In the genomic region with DNA sequence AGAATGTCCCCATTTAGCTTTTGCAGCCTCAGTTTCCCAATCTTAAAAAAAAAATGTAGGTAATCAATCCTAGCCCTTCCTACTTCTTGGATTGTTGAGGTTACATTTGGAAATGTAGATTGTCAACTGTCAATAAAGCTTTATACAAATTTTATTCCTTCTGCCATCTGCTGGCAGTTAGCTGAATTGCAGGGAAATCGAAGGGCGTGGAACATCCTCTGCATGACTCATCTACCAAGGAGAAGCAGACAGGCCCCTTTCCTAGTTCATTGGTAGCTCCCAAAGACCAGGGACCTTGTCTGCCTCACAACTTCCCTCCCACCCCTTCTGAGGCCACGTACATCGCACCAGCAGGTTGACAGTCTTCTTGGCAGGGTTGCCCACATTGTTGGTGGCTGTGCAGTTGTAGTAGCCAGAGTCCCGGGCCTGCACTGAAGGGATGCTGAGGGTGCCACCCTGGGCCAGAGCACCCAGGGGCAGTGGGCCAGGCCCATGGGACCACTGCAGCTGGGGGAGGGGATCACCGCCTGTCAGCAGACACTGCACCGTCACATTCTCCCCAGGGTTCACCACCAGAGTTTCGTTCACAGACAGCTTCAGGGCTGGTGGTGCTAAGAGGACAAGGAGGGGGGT, we compare ENCODE assay signal across 9 cellular contexts. TPM values are rescaled to one million over a fixed set of nuclear protein-coding genes. Genes with fewer than 3 reads are reported as not detected.
DNase-seq lines count a peak whose midpoint lies in the region; ATAC-seq and TF ChIP-seq lines count a peak whose summit lies in the region.
"Had no signal": no experiment of that assay in that cellular context is flagged by ENCODE, and none has a peak within 500 bp of the region (broad histone marks: within the 10 kb centered on the region; RNA-seq: fewer than 3 reads in every experiment).

No MANE protein-coding gene starts in this region.

- peak; percentile 71 for TF ChIP-seq CTCF in SK-N-SH (IDR thresholded peaks at IDR 0.05)

- peaks cover 0 to 4% of the 10 kb centered on the region in 2 experiments; a peak in 1 of 4 replicates for H3K4me1 ChIP-seq in SK-N-SH (ENCODE audit: control insufficient read depth in 1 of 2, insufficient read depth in 2 of 2, low read depth in 1 of 2, low read length in 1 of 2)

- no peak for TF ChIP-seq EP300 in SK-N-SH (IDR thresholded peaks at IDR 0.05; ENCODE audit: borderline replicate concordance in 1 of 2, low read depth in 1 of 2, low read length in 1 of 2)

- H3K36me3 ChIP-seq in SK-N-SH (replicated peaks in 1 of 2; ENCODE audit: control insufficient read depth in 1 of 2, insufficient read depth in 2 of 2, low read length in 1 of 2) = no peaks in the 10 kb centered on the region

- CTCF ChIA-PET in SK-N-SH (lab: Yijun Ruan, JAX) = interaction anchor here (0.5 to 3.0 kb wide), 19 partner anchors 9 to 1428 kb away, joined by 3 to 13 read pairs (median 4); a partner anchor contains a TSS

- H3K4me3 Mint-ChIP-seq in immature natural killer cell = no peak overlapping the region

- H3K9me2 ChIP-seq in SK-N-SH = no peaks in the 10 kb centered on the region

- TF ChIP-seq RAD21 in SK-N-SH (IDR thresholded peaks at IDR 0.05; ENCODE audit: low read length) = peak; percentile 36; the same call in 1 of the 2 replicates

- no peaks in the 10 kb centered on the region for H3K79me2 ChIP-seq in SK-N-SH (ENCODE audit: insufficient read depth)

- no peak overlapping the region for H3K9ac ChIP-seq in SK-N-SH

- no peak for ATAC-seq in SK-N-SH treated with all-trans-retinoic acid at 6 μM for 48 hours
- no peak for ATAC-seq in HG03439 (IDR thresholded peaks at IDR 0.05; ENCODE audit: unreplicated experiment)
- no peak for ATAC-seq in HG02884 (IDR thresholded peaks at IDR 0.05; ENCODE audit: unreplicated experiment)

- peak; percentile 64 for DNase-seq in SK-N-SH
- peak; percentile 17 for DNase-seq in NCI-H460 (ENCODE audit: extremely low read depth, low read depth)
- DNase-seq in activated T-cell treated with anti-CD3 and anti-CD28 coated beads for 4 hours = peak; percentile 46
- DNase-seq in immature natural killer cell = peak in 2 of 3 donors; percentile 20 to 27
- peak; percentile 27 to 43 for DNase-seq in stimulated activated CD8-positive, alpha-beta memory T cell treated with anti-CD3 and anti-CD28 coated beads, Interleukin-7, amount 100 ng/mL, for 4 hours (ENCODE audit: low read depth in 2 of 2)

- no peak overlapping the region for H3K4me3 ChIP-seq in SK-N-SH (ENCODE audit: low read depth in 2 of 2, low read length in 1 of 2)

- no peak overlapping the region for H3K27ac ChIP-seq in SK-N-SH (ENCODE audit: low read depth in 2 of 2, low read length in 1 of 2)
- H3K27ac ChIP-seq: epithelial cell of prostate had no signal

- no peaks in the 10 kb centered on the region for H3F3A ChIP-seq in SK-N-SH (replicated peaks; ENCODE audit: insufficient read depth)

- H3K4me1 Mint-ChIP-seq in immature natural killer cell = peaks cover 5 to 6% of the 10 kb centered on the region in 2 donors

- peaks cover 0 to 3% (median 0%) of the 10 kb centered on the region in 6 donors for H3K9me3 Mint-ChIP-seq in immature natural killer cell

- no peaks in the 10 kb centered on the region for H4K20me1 ChIP-seq in SK-N-SH (ENCODE audit: insufficient read depth)

- no peak overlapping the region for H3K4me2 ChIP-seq in SK-N-SH

- peaks cover 9 to 22% (median 21%) of the 10 kb centered on the region in 3 donors for H3K36me3 Mint-ChIP-seq in immature natural killer cell

- H3K27ac Mint-ChIP-seq in immature natural killer cell = peak overlapping the region in 1 of 6 donors; percentile 23

- peaks cover 2 to 3% (median 3%) of the 10 kb centered on the region in 3 donors for H3K27me3 Mint-ChIP-seq in immature natural killer cell (ENCODE audit: low read depth in 3 of 3)

- H3K27me3 ChIP-seq in SK-N-SH (ENCODE audit: insufficient read depth) = no peaks in the 10 kb centered on the region

- H3K9me3 ChIP-seq in SK-N-SH = no peaks in the 10 kb centered on the region

- POLR2A ChIA-PET in SK-N-SH (lab: Yijun Ruan, JAX) = no interaction called here

- H2AFZ ChIP-seq in SK-N-SH (ENCODE audit: low read depth) = no peak overlapping the region

- 91% methylated on average over 7 of the region's 8 CpGs for WGBS in SK-N-SH (ENCODE audit: low lambda C conversion rate)

TF ChIP-seq in SK-N-SH, 30 proteins besides CTCF, POLR2A, EP300 and RAD21:
- TF ChIP-seq FOSL2 (IDR thresholded peaks at IDR 0.05; ENCODE audit: borderline replicate concordance, low read depth) (peak; percentile 45; the same call in 1 of the 2 replicates), ELF1 (IDR thresholded peaks at IDR 0.05) (no peak), TAF1 (IDR thresholded peaks at IDR 0.05; ENCODE audit: borderline replicate concordance, low read depth, low read length) (no peak)

TF ChIP-seq in SK-N-SH treated with all-trans-retinoic acid at 6 μM for 48 hours, 23 proteins besides CTCF, POLR2A, EP300 and RAD21:
- TF ChIP-seq, protein P1, sequence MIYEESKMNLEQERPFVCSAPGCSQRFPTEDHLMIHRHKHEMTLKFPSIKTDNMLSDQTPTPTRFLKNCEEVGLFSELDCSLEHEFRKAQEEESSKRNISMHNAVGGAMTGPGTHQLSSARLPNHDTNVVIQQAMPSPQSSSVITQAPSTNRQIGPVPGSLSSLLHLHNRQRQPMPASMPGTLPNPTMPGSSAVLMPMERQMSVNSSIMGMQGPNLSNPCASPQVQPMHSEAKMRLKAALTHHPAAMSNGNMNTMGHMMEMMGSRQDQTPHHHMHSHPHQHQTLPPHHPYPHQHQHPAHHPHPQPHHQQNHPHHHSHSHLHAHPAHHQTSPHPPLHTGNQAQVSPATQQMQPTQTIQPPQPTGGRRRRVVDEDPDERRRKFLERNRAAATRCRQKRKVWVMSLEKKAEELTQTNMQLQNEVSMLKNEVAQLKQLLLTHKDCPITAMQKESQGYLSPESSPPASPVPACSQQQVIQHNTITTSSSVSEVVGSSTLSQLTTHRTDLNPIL (CRISPR knock-in tag; IDR thresholded peaks at IDR 0.05; ENCODE audit: low read depth) = no peak
- TF ChIP-seq ZNF8 (CRISPR knock-in tag; IDR thresholded peaks at IDR 0.05) = no peak
- TF ChIP-seq RARB (CRISPR knock-in tag; IDR thresholded peaks at IDR 0.05) = no peak
- TF ChIP-seq OSR1 (CRISPR knock-in tag; IDR thresholded peaks at IDR 0.05) = no peak
- TF ChIP-seq ARNTL (CRISPR knock-in tag; IDR thresholded peaks at IDR 0.05; ENCODE audit: borderline replicate concordance, low read depth) = no peak
- TF ChIP-seq TOX (CRISPR knock-in tag; IDR thresholded peaks at IDR 0.05; ENCODE audit: borderline replicate concordance) = no peak
- TF ChIP-seq ESRRG (CRISPR knock-in tag; IDR thresholded peaks at IDR 0.05) = no peak
- no peak for TF ChIP-seq ZFP3 (CRISPR knock-in tag; IDR thresholded peaks at IDR 0.05)
- TF ChIP-seq, protein P2, sequence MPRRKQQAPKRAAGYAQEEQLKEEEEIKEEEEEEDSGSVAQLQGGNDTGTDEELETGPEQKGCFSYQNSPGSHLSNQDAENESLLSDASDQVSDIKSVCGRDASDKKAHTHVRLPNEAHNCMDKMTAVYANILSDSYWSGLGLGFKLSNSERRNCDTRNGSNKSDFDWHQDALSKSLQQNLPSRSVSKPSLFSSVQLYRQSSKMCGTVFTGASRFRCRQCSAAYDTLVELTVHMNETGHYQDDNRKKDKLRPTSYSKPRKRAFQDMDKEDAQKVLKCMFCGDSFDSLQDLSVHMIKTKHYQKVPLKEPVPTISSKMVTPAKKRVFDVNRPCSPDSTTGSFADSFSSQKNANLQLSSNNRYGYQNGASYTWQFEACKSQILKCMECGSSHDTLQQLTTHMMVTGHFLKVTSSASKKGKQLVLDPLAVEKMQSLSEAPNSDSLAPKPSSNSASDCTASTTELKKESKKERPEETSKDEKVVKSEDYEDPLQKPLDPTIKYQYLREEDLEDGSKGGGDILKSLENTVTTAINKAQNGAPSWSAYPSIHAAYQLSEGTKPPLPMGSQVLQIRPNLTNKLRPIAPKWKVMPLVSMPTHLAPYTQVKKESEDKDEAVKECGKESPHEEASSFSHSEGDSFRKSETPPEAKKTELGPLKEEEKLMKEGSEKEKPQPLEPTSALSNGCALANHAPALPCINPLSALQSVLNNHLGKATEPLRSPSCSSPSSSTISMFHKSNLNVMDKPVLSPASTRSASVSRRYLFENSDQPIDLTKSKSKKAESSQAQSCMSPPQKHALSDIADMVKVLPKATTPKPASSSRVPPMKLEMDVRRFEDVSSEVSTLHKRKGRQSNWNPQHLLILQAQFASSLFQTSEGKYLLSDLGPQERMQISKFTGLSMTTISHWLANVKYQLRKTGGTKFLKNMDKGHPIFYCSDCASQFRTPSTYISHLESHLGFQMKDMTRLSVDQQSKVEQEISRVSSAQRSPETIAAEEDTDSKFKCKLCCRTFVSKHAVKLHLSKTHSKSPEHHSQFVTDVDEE (CRISPR knock-in tag; IDR thresholded peaks at IDR 0.05) = no peak
- no peak for TF ChIP-seq BACH2 (CRISPR knock-in tag; IDR thresholded peaks at IDR 0.05; ENCODE audit: borderline replicate concordance)
- TF ChIP-seq ZC3H10 (CRISPR knock-in tag; IDR thresholded peaks at IDR 0.05) = no peak
- no peak for TF ChIP-seq TCF4 (CRISPR knock-in tag; IDR thresholded peaks at IDR 0.05; ENCODE audit: borderline replicate concordance)
- TF ChIP-seq CSDC2 (CRISPR knock-in tag; IDR thresholded peaks at IDR 0.05) = no peak
- no peak for TF ChIP-seq ISL1 (CRISPR knock-in tag; IDR thresholded peaks at IDR 0.05)
- no peak for TF ChIP-seq SNAI2 (CRISPR knock-in tag; IDR thresholded peaks at IDR 0.05)
- TF ChIP-seq ZFP30 (CRISPR knock-in tag; IDR thresholded peaks at IDR 0.05) = no peak

RNA-seq across cellular contexts. Expression of a gene that starts 43.6 kb away (rescaled TPM):
- 4.4 and 5.1 TPM in 2 replicates for polyA plus RNA-seq in SK-N-SH (2012; rRNA removed)
- polyA plus RNA-seq in SK-N-SH (2012; cell fraction: cytosol; rRNA removed) = 1.5 and 2.0 TPM in 2 replicates
- polyA plus RNA-seq in SK-N-SH (2012; cell fraction: nucleus; rRNA removed) = 9.9 and 16.9 TPM in 2 replicates
- total RNA-seq in NCI-H460 (2014; rRNA removed; shearing (Covaris generic)) = 0.37 and 0.49 TPM in 2 replicates
- 1.0 and 1.7 TPM in 2 replicates for polyA plus RNA-seq in NCI-H460 (2014; cell fraction: nucleus; rRNA removed)
- 1 to 10 TPM in 1 of 3 donors, under 1 TPM in 1, not detected in 1; 0.72 to 2.4 TPM for polyA plus RNA-seq in immature natural killer cell
